8 cellular contexts compared by ENCODE assay signal in the genomic region with DNA sequence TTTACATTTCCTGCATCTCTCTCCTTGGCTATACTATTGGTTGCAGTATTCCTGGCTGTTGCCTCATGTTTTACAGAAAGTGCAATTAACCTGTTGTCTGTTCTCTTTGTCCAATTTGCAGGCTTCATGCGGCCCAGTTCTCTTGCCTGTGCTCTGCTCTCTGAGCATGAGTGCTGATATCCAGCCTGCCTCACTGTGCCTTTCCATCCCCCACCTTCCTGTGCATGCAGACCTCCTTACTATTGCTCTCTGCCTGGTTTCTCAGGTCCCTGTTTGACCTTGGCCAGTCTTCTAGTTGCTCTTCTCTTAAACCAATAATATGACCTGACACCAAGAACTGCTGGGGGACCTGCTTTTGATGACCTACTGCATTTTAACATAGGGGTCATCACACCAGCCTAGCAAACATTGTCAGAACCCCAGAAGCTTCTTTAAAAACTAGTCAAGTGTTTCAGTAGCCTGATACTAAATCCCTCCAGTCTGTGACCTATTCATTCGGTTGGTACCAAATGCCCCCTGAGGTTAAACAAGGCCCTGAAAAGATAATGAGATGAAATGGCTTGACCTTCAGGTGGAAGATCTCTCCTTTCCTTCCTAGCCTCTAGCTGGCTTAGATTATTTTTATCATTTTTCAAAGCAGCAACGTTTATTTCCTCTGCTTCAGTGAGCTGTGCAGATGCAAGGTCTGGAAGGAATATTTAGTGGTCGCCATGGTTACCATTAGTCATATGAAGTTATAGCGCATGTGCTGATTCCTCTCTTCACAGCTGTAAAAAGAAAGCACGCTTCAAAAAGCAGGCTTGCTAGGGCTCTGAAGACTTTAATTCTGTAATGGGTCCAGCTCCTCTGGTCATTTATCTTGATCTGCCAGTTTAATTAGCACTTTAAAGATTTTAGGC.
DNase-seq lines count a peak whose midpoint lies in the region; ATAC-seq and TF ChIP-seq lines count a peak whose summit lies in the region.

No MANE protein-coding gene starts in this region.

- H3K36me3 Mint-ChIP-seq in activated B cell treated with CpG ODN at 0.5 μM for 24 hours (ENCODE audit: low read depth), result no peaks in the 10 kb centered on the region

- no peaks in the 10 kb centered on the region for H3K36me3 ChIP-seq in skeletal muscle tissue (ENCODE audit: control insufficient read depth in 3 of 3, insufficient read depth in 3 of 3, low read length in 3 of 3)

- H3K27ac ChIP-seq in skeletal muscle tissue (ENCODE audit: low read depth, low read length), result peak overlapping the region; percentile 28

- no peak for TF ChIP-seq CTCF in activated B cell treated with CpG ODN at 0.5 μM for 24 hours (IDR thresholded peaks at IDR 0.05)

- no peaks in the 10 kb centered on the region for H3K27me3 Mint-ChIP-seq in activated B cell treated with CpG ODN at 0.5 μM for 24 hours

- ATAC-seq in HG02973 (IDR thresholded peaks at IDR 0.05; ENCODE audit: unreplicated experiment), result peak; percentile 41
- peak; percentile 82 for ATAC-seq in activated B cell treated with CpG ODN at 0.5 μM for 24 hours (ENCODE audit: low read depth)
- peak; percentile 88 to 97 for ATAC-seq in left cardiac atrium
- ATAC-seq in HG02623 (IDR thresholded peaks at IDR 0.05; ENCODE audit: unreplicated experiment), result no peak
- ATAC-seq in GM18502 (IDR thresholded peaks at IDR 0.05; ENCODE audit: poor library complexity, unreplicated experiment), result no peak

- H3K9me3 Mint-ChIP-seq in activated B cell treated with CpG ODN at 0.5 μM for 24 hours, result no peaks in the 10 kb centered on the region

- peaks cover 13% of the 10 kb centered on the region for H3K4me1 Mint-ChIP-seq in activated B cell treated with CpG ODN at 0.5 μM for 24 hours

- DNase-seq in Daoy (ENCODE audit: low read depth) (peak; percentile 82), activated B cell treated with CpG ODN at 0.5 μM for 24 hours (no peak), left cardiac atrium (no peak)
- DNase-seq in stimulated activated naive CD4-positive, alpha-beta T cell (lab: John Stamatoyannopoulos, UW), result no peak

- no peak overlapping the region for H3K4me3 ChIP-seq in skeletal muscle tissue (ENCODE audit: low read length in 3 of 3)

- no peaks in the 10 kb centered on the region for H3K27me3 ChIP-seq in skeletal muscle tissue (ENCODE audit: control insufficient read depth in 3 of 3, insufficient read depth in 3 of 3, low read length in 3 of 3)

- POLR2A ChIA-PET in activated B cell treated with CpG ODN at 0.5 μM for 24 hours (lab: Charles Lee), result interaction anchor here (1.0 to 1.2 kb wide), 2 partner anchors 215 to 216 kb away, joined by 3 to 5 read pairs; a partner anchor contains a TSS

- no peak overlapping the region for H3K27ac Mint-ChIP-seq in activated B cell treated with CpG ODN at 0.5 μM for 24 hours

- peak overlapping the region in 1 of 3 donors; percentile 17 for H3K9ac ChIP-seq in skeletal muscle tissue (ENCODE audit: low read depth in 1 of 3, low read length in 3 of 3)

- H3K9me3 ChIP-seq in skeletal muscle tissue (ENCODE audit: control insufficient read depth in 3 of 3, low read length in 3 of 3), result no peaks in the 10 kb centered on the region

- H3K4me1 ChIP-seq in skeletal muscle tissue (ENCODE audit: control insufficient read depth in 3 of 3, insufficient read depth in 3 of 3, low read length in 3 of 3), result peaks cover 0 to 18% (median 4%) of the 10 kb centered on the region in 3 donors

- intact Hi-C loops in activated B cell treated with CpG ODN at 0.5 μM for 24 hours (cut with micrococcal nuclease), result loop anchor here (2.0 to 5.0 kb wide), 3 partner anchors 173 to 772 kb away; a partner anchor contains a TSS
- intact Hi-C loops in left cardiac atrium (cut with DNase I), result loop anchor here in 1 of 2 donors (10.0 kb wide), 1 partner anchor 220 kb away; a partner anchor contains a TSS

- no peak overlapping the region for H3K4me3 Mint-ChIP-seq in activated B cell treated with CpG ODN at 0.5 μM for 24 hours

- CTCF ChIA-PET in activated B cell treated with CpG ODN at 0.5 μM for 24 hours (lab: Charles Lee), result no interaction called here

Comparison
In these comparisons a context has a peak if more than half of its experiments do, and no peak if none do; other contexts are left out.
1. ATAC-seq: peak in HG02973 (single experiment), activated B cell treated with CpG ODN at 0.5 μM for 24 hours (single experiment) and left cardiac atrium (2 of 2); none in HG02623 (single experiment) and GM18502 (single experiment).